Comparison of ENCODE assay signal across 1 cellular context in the genomic region with DNA sequence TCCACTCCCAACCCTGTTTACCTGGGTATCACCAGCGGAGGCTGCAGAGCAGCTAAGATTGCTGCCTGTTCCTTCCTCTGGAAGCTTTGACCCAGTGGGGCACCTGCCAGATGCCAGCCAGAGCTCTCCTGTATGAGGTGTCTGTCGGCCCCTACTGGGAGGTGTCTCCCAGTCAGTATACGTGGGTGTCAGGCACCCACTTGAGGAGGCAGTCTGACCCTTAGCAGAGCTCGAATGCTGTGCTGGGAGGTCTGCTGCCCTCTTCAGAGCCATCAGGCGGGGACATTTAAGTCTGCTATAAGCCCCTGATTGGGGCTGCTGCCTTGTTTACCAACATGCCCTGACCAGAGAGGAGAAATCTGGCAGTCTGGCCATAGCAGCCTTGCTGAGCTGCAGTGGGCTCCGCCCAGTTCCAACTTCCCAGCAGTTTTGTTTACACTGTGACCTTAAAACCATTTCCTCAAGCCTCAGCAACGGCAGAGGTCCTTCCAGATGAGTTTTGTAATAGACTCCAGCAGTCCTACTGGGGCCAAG.
TF ChIP-seq lines count a peak whose summit lies in the region.

No MANE protein-coding gene starts in this region.

TF ChIP-seq in K562, 482 proteins besides CTCF, POLR2A, EP300 and RAD21:
- TF ChIP-seq FOXA3 (CRISPR knock-in tag; conservative IDR thresholded peaks at IDR 0.05 in 1 of 2, IDR thresholded peaks at IDR 0.05 in 1 of 2) (peak in 1 of 2 experiments; percentile 58; a peak in 1 of 4 replicates), SPI1 (IDR thresholded peaks at IDR 0.05; ENCODE audit: borderline replicate concordance, low read depth, low read length) (peak; percentile 7; the same call in 1 of the 2 replicates)
